In the genomic region with DNA sequence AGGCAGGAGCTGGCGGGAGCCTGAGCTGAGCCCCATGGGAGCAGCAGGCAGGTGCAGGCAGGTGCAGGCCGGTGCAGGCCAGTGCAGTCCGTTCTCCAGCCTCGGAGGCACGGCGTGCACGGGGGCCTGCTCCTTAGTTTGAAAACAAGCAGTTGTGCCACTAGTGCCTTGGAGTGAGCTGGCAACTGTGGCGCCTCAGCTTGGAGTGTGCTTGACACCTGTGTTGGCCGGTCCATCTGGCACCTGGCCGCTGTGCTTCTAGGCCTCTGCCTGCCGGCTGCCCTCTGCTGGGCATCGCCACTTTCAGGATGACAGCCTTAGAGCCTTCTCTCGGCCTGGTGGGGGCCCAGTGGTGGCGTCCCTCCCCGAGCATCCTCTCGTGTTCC, we compare ENCODE assay signal across 14 cellular contexts. TPM values are rescaled to one million over a fixed set of nuclear protein-coding genes. Genes with fewer than 3 reads are reported as not detected.
DNase-seq lines count a peak whose midpoint lies in the region; ATAC-seq and TF ChIP-seq lines count a peak whose summit lies in the region.
"Had no signal": no experiment of that assay in that cellular context is flagged by ENCODE, and none has a peak within 500 bp of the region (broad histone marks: within the 10 kb centered on the region; RNA-seq: fewer than 3 reads in every experiment).

No MANE protein-coding gene starts in this region.

- H3K36me3 ChIP-seq in BLaER1 (peaks cover 68% of the 10 kb centered on the region), kidney epithelial cell (ENCODE audit: control insufficient read depth, insufficient read depth, low read length) (no peaks in the 10 kb centered on the region)

- no peaks in the 10 kb centered on the region; the same call in 1 of the 2 replicates for H3K36me3 Mint-ChIP-seq in WTC11

- POLR2A ChIA-PET in WTC11 (lab: Charles Lee): no interaction called here

- no peaks in the 10 kb centered on the region for H3K27me3 Mint-ChIP-seq in WTC11 (ENCODE audit: low read depth)

- H3K4me2 ChIP-seq in BLaER1: peak overlapping the region; percentile 74

- DNase-seq in NCI-H1092 treated with DMSO at 0.1 percent for 48 hours (lab: John Stamatoyannopoulos, UW) (peak; percentile 72), WTC11 (ENCODE audit: low spot score) (no peak), kidney epithelial cell (ENCODE audit: low read depth) (no peak)
- DNase-seq in effector CD4-positive, alpha-beta T cell: no peak
- DNase-seq: kidney glomerular epithelial cell, NCI-H2107, T-helper 17 cell, tibial artery had no signal

- no peak overlapping the region for H3K9ac ChIP-seq in BLaER1
- H3K9ac ChIP-seq: parathyroid adenoma had no signal

- H3K9me3 Mint-ChIP-seq in WTC11: peaks cover 7% of the 10 kb centered on the region

- TF ChIP-seq CTCF in WTC11 (IDR thresholded peaks at IDR 0.05): no peak
- peak; percentile 6 for TF ChIP-seq CTCF in kidney epithelial cell (IDR thresholded peaks at IDR 0.05; ENCODE audit: insufficient read depth, low read length, poor library complexity, severe bottlenecking)

- peak overlapping the region; percentile 68 for H3K27ac ChIP-seq in BLaER1
- H3K27ac ChIP-seq: ascending aorta, parathyroid adenoma, tibial artery had no signal

- H4K20me1 ChIP-seq in BLaER1: peaks cover 94% of the 10 kb centered on the region

- no peak overlapping the region for H3K27ac Mint-ChIP-seq in WTC11
- H3K27ac Mint-ChIP-seq: T-helper 17 cell had no signal

- H3K4me3 ChIP-seq in BLaER1: no peak overlapping the region
- H3K4me3 ChIP-seq in kidney epithelial cell (ENCODE audit: low read depth, low read length): no peak overlapping the region
- H3K4me3 ChIP-seq: ascending aorta, tibial artery had no signal

- ATAC-seq in WTC11 (0 out of 2 replicates have a peak, but pooled peaks have one; percentile 16), GM21515 (IDR thresholded peaks at IDR 0.05; ENCODE audit: unreplicated experiment) (no peak), HG03342 (IDR thresholded peaks at IDR 0.05; ENCODE audit: unreplicated experiment) (no peak), HG03571 (IDR thresholded peaks at IDR 0.05; ENCODE audit: unreplicated experiment) (no peak)
- ATAC-seq: T-helper 17 cell had no signal

- H3K9me3 ChIP-seq in BLaER1: no peaks in the 10 kb centered on the region
- H3K9me3 ChIP-seq: ascending aorta, tibial artery had no signal

- no peak overlapping the region for H3K4me3 Mint-ChIP-seq in WTC11
- H3K4me3 Mint-ChIP-seq: T-helper 17 cell had no signal

- H3K4me1 Mint-ChIP-seq in WTC11: peaks cover 15% of the 10 kb centered on the region

- H3K27me3 ChIP-seq in BLaER1 (no peaks in the 10 kb centered on the region), kidney epithelial cell (ENCODE audit: control insufficient read depth, insufficient read depth, low read length) (no peaks in the 10 kb centered on the region)
- H3K27me3 ChIP-seq: ascending aorta, tibial artery had no signal

- CTCF ChIA-PET in WTC11 (lab: Charles Lee): interaction anchor here (1.0 to 1.2 kb wide), 3 partner anchors 17 to 140 kb away, joined by 4 to 14 read pairs (median 5); no protein-coding TSS in a partner anchor

- peaks cover 86% of the 10 kb centered on the region for H3K4me1 ChIP-seq in BLaER1
- H3K4me1 ChIP-seq: ascending aorta had no signal

TF ChIP-seq in WTC11, 78 proteins besides CTCF, POLR2A, EP300 and RAD21:
- TF ChIP-seq MYBL2 (CRISPR knock-in tag; IDR thresholded peaks at IDR 0.05) (no peak), NFATC4 (CRISPR knock-in tag; IDR thresholded peaks at IDR 0.05) (no peak), ZNF121 (CRISPR knock-in tag; IDR thresholded peaks at IDR 0.05) (peak; percentile 37; the same call in 1 of the 2 replicates)
- TF ChIP-seq, protein P1, sequence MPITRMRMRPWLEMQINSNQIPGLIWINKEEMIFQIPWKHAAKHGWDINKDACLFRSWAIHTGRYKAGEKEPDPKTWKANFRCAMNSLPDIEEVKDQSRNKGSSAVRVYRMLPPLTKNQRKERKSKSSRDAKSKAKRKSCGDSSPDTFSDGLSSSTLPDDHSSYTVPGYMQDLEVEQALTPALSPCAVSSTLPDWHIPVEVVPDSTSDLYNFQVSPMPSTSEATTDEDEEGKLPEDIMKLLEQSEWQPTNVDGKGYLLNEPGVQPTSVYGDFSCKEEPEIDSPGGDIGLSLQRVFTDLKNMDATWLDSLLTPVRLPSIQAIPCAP (CRISPR knock-in tag; IDR thresholded peaks at IDR 0.05): no peak
TF ChIP-seq in WTC11: peak in this region for 1.

RNA-seq across cellular contexts. Expression of a gene that starts 47.9 kb away (rescaled TPM):
- 21.0 to 24.7 TPM (median 24.2 TPM) in 3 replicates for total RNA-seq in WTC11 (2021)
- total RNA-seq in kidney epithelial cell: 28.7 and 29.2 TPM in 2 replicates
